Comparison of ENCODE assay signal across 8 cellular contexts in the genomic region with DNA sequence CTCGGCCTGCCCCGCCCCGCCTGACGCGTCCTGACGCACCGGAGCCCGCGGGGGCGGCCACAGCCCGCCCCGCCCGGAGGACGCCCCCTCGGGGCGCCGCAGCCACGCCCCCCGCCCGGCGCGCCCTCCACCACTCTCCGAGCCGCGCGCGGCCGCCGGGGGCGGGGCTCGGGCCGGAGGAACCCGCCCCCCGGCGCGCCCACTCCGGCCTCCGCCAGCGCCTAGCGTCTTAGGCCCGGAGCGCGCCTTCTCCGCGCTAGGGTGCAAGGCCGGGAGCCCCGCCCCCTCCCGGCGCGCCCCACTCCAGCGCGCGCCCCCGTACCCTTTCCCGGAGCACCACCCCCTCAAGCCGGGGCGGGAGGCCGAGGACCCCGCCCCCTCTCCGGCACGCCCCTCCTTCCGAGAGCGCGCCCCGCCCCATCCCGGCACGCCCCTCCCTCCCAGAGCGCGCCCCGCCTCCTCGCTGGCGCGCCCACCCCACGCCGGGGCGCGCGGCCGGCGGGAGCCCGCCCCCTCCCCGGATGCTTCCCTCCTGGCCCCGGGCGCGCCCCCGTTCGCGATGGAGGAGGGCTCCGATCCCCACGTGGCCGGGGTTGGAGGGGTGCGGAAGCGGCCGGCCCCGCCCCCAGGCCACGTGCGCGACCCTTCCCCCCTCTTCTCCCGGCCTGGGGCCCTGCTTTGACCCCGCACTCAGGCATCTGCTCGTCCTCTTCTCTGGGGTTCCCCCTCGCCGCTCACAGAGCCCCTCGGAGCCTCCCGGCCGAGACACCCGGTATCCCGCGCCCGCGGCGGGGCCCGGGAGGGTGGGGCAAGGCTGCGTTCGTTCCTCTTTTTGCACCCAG. TPM values are rescaled to one million over a fixed set of nuclear protein-coding genes. Genes with fewer than 3 reads are reported as not detected.
DNase-seq lines count a peak whose midpoint lies in the region; ATAC-seq and TF ChIP-seq lines count a peak whose summit lies in the region.

No MANE protein-coding gene starts in this region.

- no peaks in the 10 kb centered on the region for H3K36me3 Mint-ChIP-seq in activated CD4-positive, alpha-beta memory T cell treated with anti-CD3 and anti-CD28 coated beads for 36 hours

- H3K4me3 Mint-ChIP-seq in activated CD4-positive, alpha-beta memory T cell treated with anti-CD3 and anti-CD28 coated beads for 36 hours, result peak overlapping the region; percentile 75

- H3K36me3 ChIP-seq in BLaER1 treated with 17β-estradiol and CSF1 and Interleukin-3, amounts not matched to agents 10 nM and 100 nM, result peaks cover 0 to 8% (median 0%) of the 10 kb centered on the region in 11 experiments; a peak in 3 of 22 replicates
- H3K36me3 ChIP-seq in lung (ENCODE audit: control insufficient read depth in 2 of 2, insufficient read depth in 2 of 2, low read length in 2 of 2), result no peaks in the 10 kb centered on the region

- H3K4me2 ChIP-seq in BLaER1 treated with 17β-estradiol and CSF1 and Interleukin-3, amounts not matched to agents 10 nM and 100 nM, result peak overlapping the region; percentile 85 to 99 (median 94)

- H3K27me3 ChIP-seq in BLaER1 treated with 17β-estradiol and CSF1 and Interleukin-3, amounts not matched to agents 10 nM and 100 nM, result no peaks in the 10 kb centered on the region
- H3K27me3 ChIP-seq in dorsolateral prefrontal cortex (no peaks in the 10 kb centered on the region), lung (ENCODE audit: control insufficient read depth, insufficient read depth) (no peaks in the 10 kb centered on the region)

- CTCF ChIA-PET in activated CD4-positive, alpha-beta memory T cell treated with anti-CD3 and anti-CD28 coated beads for 36 hours (lab: Charles Lee), result interaction anchor here (0.9 to 2.7 kb wide), 12 partner anchors 9 to 79 kb away, joined by 3 to 19 read pairs (median 4); no protein-coding TSS in a partner anchor

- ATAC-seq in GM19328 (IDR thresholded peaks at IDR 0.05; ENCODE audit: unreplicated experiment) (peak; percentile 53), HG03460 (IDR thresholded peaks at IDR 0.05; ENCODE audit: unreplicated experiment) (peak; percentile 42), lung (ENCODE audit: insufficient read depth, low FRiP score) (peak; percentile 83)

- H3K27ac Mint-ChIP-seq in activated CD4-positive, alpha-beta memory T cell treated with anti-CD3 and anti-CD28 coated beads for 36 hours, result peak overlapping the region; percentile 69

- H3K9ac ChIP-seq in BLaER1 treated with 17β-estradiol and CSF1 and Interleukin-3, amounts not matched to agents 10 nM and 100 nM, result peak overlapping the region; percentile 95 to 99 (median 97)

- POLR2A ChIA-PET in activated CD4-positive, alpha-beta memory T cell treated with anti-CD3 and anti-CD28 coated beads for 36 hours (lab: Charles Lee), result interaction anchor here (0.9 to 2.8 kb wide), 4 partner anchors 12 to 598 kb away, joined by 3 to 19 read pairs (median 4); no protein-coding TSS in a partner anchor

- WGBS in lung, 2 donors, result 1% methylated on average over 44 to 114 of the region's 115 CpGs

- peak in 1 of 56 donors; percentile 9 for TF ChIP-seq CTCF in dorsolateral prefrontal cortex (IDR thresholded peaks at IDR 0.05 in 54 of 56, conservative IDR thresholded peaks at IDR 0.05 in 2 of 56; ENCODE audit: low read depth in 1 of 56, partially characterized antibody in 56 of 56)
- no peak for TF ChIP-seq CTCF in lung (IDR thresholded peaks at IDR 0.05; ENCODE audit: control extremely low read depth, extremely low read depth)

- intact Hi-C loops in activated CD4-positive, alpha-beta memory T cell treated with anti-CD3 and anti-CD28 coated beads for 36 hours (cut with micrococcal nuclease), result loop anchor here (1.0 to 2.0 kb wide), 3 partner anchors 12 to 41 kb away; partner anchors contain the start of genes ADAT3 and SCAMP4
- intact Hi-C loops in dorsolateral prefrontal cortex (cut with DNase I), result no loop called here

- H3K27me3 Mint-ChIP-seq in activated CD4-positive, alpha-beta memory T cell treated with anti-CD3 and anti-CD28 coated beads for 36 hours, result no peaks in the 10 kb centered on the region

- peaks cover 32% of the 10 kb centered on the region for H3K4me1 Mint-ChIP-seq in activated CD4-positive, alpha-beta memory T cell treated with anti-CD3 and anti-CD28 coated beads for 36 hours (ENCODE audit: low read depth)

- no peaks in the 10 kb centered on the region for H3K9me3 Mint-ChIP-seq in activated CD4-positive, alpha-beta memory T cell treated with anti-CD3 and anti-CD28 coated beads for 36 hours

- H3K4me1 ChIP-seq in BLaER1 treated with 17β-estradiol and CSF1 and Interleukin-3, amounts not matched to agents 10 nM and 100 nM, result peaks cover 22 to 42% (median 37%) of the 10 kb centered on the region in 10 experiments
- peaks cover 8 to 17% of the 10 kb centered on the region in 2 donors for H3K4me1 ChIP-seq in lung (ENCODE audit: control insufficient read depth in 2 of 2, insufficient read depth in 2 of 2, low read length in 2 of 2)

- peak overlapping the region; percentile 92 to 100 (median 98) for H3K27ac ChIP-seq in BLaER1 treated with 17β-estradiol and CSF1 and Interleukin-3, amounts not matched to agents 10 nM and 100 nM
- H3K27ac ChIP-seq in dorsolateral prefrontal cortex (peak overlapping the region in 58 of 59 donors; percentile 59 to 96 (median 90)), lung (ENCODE audit: low read depth in 1 of 2, low read length in 1 of 2) (peak overlapping the region; percentile 71 to 86)

- peak overlapping the region; percentile 79 to 100 (median 95) for H3K4me3 ChIP-seq in BLaER1 treated with 17β-estradiol and CSF1 and Interleukin-3, amounts not matched to agents 10 nM and 100 nM
- H3K4me3 ChIP-seq in dorsolateral prefrontal cortex (peak overlapping the region; percentile 48 to 93 (median 73)), lung (peak overlapping the region; percentile 78)

- peaks cover 35 to 48% (median 38%) of the 10 kb centered on the region in 11 experiments for H4K20me1 ChIP-seq in BLaER1 treated with 17β-estradiol and CSF1 and Interleukin-3, amounts not matched to agents 10 nM and 100 nM

- no peaks in the 10 kb centered on the region for H3K9me3 ChIP-seq in BLaER1 treated with 17β-estradiol and CSF1 and Interleukin-3, amounts not matched to agents 10 nM and 100 nM (replicated peaks in 1 of 11)
- H3K9me3 ChIP-seq in lung (ENCODE audit: control insufficient read depth in 2 of 2, insufficient read depth in 1 of 2, low read length in 1 of 2), result no peaks in the 10 kb centered on the region

- DNase-seq in NCI-H748 (lab: John Stamatoyannopoulos, UW; ENCODE audit: unreplicated experiment) (peak; percentile 90), dorsolateral prefrontal cortex (peak; percentile 58 to 86 (median 74)), lung (ENCODE audit: low spot score) (peak; percentile 89)
- DNase-seq in activated CD4-positive, alpha-beta memory T cell treated with anti-CD3 and anti-CD28 coated beads for 36 hours, result peak; percentile 94
- DNase-seq in stimulated activated CD4-positive, alpha-beta T cell treated with anti-CD3 and anti-CD28 coated beads, TNF-alpha, amount 100 ng/mL, for 1 hour (ENCODE audit: low read depth in 3 of 3, low spot score in 1 of 3), result peak; percentile 78 to 92 (median 90)

RNA-seq across cellular contexts. Expression of gene KLF16, which starts 0.5 kb away (rescaled TPM):
- total RNA-seq in activated CD4-positive, alpha-beta memory T cell treated with anti-CD3 and anti-CD28 coated beads for 36 hours, result 10 to 100 TPM; 23.3 to 24.2 TPM
- total RNA-seq in dorsolateral prefrontal cortex (10 to 100 TPM; 18.4 to 58.7 (median 34.5) TPM), lung (10 to 100 TPM in 1 of 2 donors, 1 to 10 TPM in 1; 3.3 to 25.6 TPM)
- 10 to 100 TPM; 13.8 to 17.8 TPM for polyA plus RNA-seq in lung

RNA-seq across cellular contexts. Expression of gene REXO1, which starts 15.6 kb away (rescaled TPM):
- total RNA-seq in activated CD4-positive, alpha-beta memory T cell treated with anti-CD3 and anti-CD28 coated beads for 36 hours, result 10 to 100 TPM; 41.9 to 45.3 TPM
- total RNA-seq in dorsolateral prefrontal cortex (10 to 100 TPM; 33.1 to 84.1 (median 54.4) TPM), lung (10 to 100 TPM; 15.6 to 40.3 TPM)
- 10 to 100 TPM; 22.3 to 32.0 TPM for polyA plus RNA-seq in lung

RNA-seq across cellular contexts. Expression of gene ABHD17A, which starts 21.4 kb away (rescaled TPM):
- total RNA-seq in activated CD4-positive, alpha-beta memory T cell treated with anti-CD3 and anti-CD28 coated beads for 36 hours, result 100 to 1,000 TPM; 108 to 110 TPM
- total RNA-seq in dorsolateral prefrontal cortex, result 100 to 1,000 TPM in 118 of 120 experiments, 10 to 100 TPM in 2; 93.9 to 197 (median 126) TPM
- 10 to 100 TPM; 68.8 to 84.9 TPM for total RNA-seq in lung
- 100 to 1,000 TPM in 1 of 2 donors, 10 to 100 TPM in 1; 97.0 to 110 TPM for polyA plus RNA-seq in lung

RNA-seq across cellular contexts. Expression of gene ADAT3, which starts 41.3 kb away (rescaled TPM):
- 1 to 10 TPM; 5.7 to 5.8 TPM for total RNA-seq in activated CD4-positive, alpha-beta memory T cell treated with anti-CD3 and anti-CD28 coated beads for 36 hours
- 10 to 100 TPM in 3 of 120 experiments, 1 to 10 TPM in 117; 2.5 to 11.7 (median 5.9) TPM for total RNA-seq in dorsolateral prefrontal cortex
- 10 to 100 TPM in 1 of 2 donors, 1 to 10 TPM in 1; 4.0 to 11.9 TPM for total RNA-seq in lung
- 1 to 10 TPM; 6.4 to 7.2 TPM for polyA plus RNA-seq in lung

RNA-seq across cellular contexts. Expression of gene SCAMP4, which starts 41.3 kb away (rescaled TPM):
- total RNA-seq in activated CD4-positive, alpha-beta memory T cell treated with anti-CD3 and anti-CD28 coated beads for 36 hours, result 10 to 100 TPM; 24.2 to 28.4 TPM
- total RNA-seq in dorsolateral prefrontal cortex, result 10 to 100 TPM; 39.8 to 90.1 (median 58.7) TPM
- 10 to 100 TPM; 63.4 to 86.6 TPM for total RNA-seq in lung
- 10 to 100 TPM; 45.7 to 49.1 TPM for polyA plus RNA-seq in lung

Comparison
In these comparisons a context has a peak if more than half of its experiments do, and no peak if none do; other contexts are left out.
1. Peak in every context shown above with its lines: DNase-seq, ATAC-seq, H3K4me3 ChIP-seq and H3K27ac ChIP-seq.